ENCODE assay signal across 8 cellular contexts in the genomic region with DNA sequence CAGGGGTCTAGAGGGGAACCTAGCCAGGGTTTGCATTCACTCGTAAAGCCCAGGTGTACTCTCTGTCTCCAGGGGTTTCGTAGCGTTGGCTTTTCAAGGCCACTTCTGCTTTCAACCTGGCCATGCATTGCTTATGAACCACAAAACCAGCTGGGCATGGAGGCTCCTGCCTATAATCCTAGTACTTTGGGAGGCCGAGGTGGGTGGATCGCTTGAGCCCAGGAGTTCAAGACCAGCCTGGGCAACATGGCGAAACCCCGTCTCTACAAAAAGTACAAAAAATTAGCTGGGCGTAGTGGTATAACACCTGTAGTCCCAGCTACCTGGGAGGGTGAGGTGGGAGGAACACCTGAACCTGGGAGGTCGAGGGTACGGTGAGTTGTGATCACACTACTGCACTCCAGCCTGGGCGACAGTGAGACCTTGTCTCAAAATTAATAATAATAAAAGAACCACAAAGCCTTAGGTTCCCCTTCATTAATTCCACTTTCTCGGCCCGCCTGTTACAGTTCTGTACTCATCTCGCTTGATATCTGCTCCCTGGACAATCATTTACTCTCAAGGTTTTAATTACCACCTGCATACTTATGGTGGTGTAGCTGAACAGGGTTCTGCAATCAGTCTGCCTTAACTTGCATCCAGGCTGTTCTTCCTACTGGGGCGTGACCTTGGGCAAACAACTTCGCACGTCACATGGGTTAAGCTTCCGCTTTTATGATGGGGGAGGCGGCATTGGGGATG. TPM values are rescaled to one million over a fixed set of nuclear protein-coding genes. Genes with fewer than 3 reads are reported as not detected.
DNase-seq lines count a peak whose midpoint lies in the region; ATAC-seq and TF ChIP-seq lines count a peak whose summit lies in the region.

No MANE protein-coding gene starts in this region.

- H3K4me3 ChIP-seq in GM12864 (ENCODE audit: low read depth, low read length), result peak overlapping the region; percentile 5; the same call in 1 of the 2 replicates
- no peak overlapping the region for H3K4me3 ChIP-seq in hepatocyte

- no peaks in the 10 kb centered on the region for H3K9me2 ChIP-seq in hepatocyte (replicated peaks; ENCODE audit: insufficient read depth)

- CTCF ChIA-PET in RWPE1 (lab: Yijun Ruan, JAX), result no interaction called here

- no peak overlapping the region for H2AFZ ChIP-seq in hepatocyte

- DNase-seq in GM12864 (ENCODE audit: low read depth) (peak; percentile 49), hepatocyte (ENCODE audit: low spot score) (peak; percentile 29), RWPE1 (ENCODE audit: low spot score) (no peak), OCI-M2 (lab: John Stamatoyannopoulos, UW; ENCODE audit: unreplicated experiment) (no peak), AG08396 (ENCODE audit: low spot score) (no peak), hepatic stellate cell (ENCODE audit: low spot score) (no peak)

- H3K4me2 ChIP-seq in hepatocyte, result peak overlapping the region; percentile 15

- WGBS in hepatocyte (ENCODE audit: low lambda C conversion rate, missing lambda C conversion rate), result 91% methylated on average over 19 of the region's 19 CpGs

- no peaks in the 10 kb centered on the region for H3K27me3 ChIP-seq in hepatocyte

- H4K20me1 ChIP-seq in hepatocyte (ENCODE audit: insufficient read depth, poor library complexity, severe bottlenecking), result no peaks in the 10 kb centered on the region

- POLR2A ChIA-PET in RWPE1 (lab: Yijun Ruan, JAX; ENCODE audit: low non-redundant PET), result no interaction called here

- no peaks in the 10 kb centered on the region for H3K9me3 ChIP-seq in hepatocyte (ENCODE audit: low read depth)

- peaks cover 2% of the 10 kb centered on the region for H3K4me1 ChIP-seq in hepatocyte (ENCODE audit: insufficient read depth)

- H3K36me3 ChIP-seq in hepatocyte (replicated peaks; ENCODE audit: insufficient read depth, low read depth), result no peaks in the 10 kb centered on the region

- no peaks in the 10 kb centered on the region for H3K79me2 ChIP-seq in hepatocyte

- ATAC-seq in GM21367 (IDR thresholded peaks at IDR 0.05; ENCODE audit: unreplicated experiment) (peak; percentile 46), HG03432 (IDR thresholded peaks at IDR 0.05; ENCODE audit: unreplicated experiment) (peak; percentile 65)

- TF ChIP-seq CTCF in GM12864 (IDR thresholded peaks at IDR 0.05; ENCODE audit: low read depth, low read length, missing control alignments) (no peak), hepatocyte (IDR thresholded peaks at IDR 0.05; ENCODE audit: poor library complexity) (no peak), RWPE1 (conservative IDR thresholded peaks at IDR 0.05; ENCODE audit: low read depth) (no peak)

- H3K27ac ChIP-seq in hepatocyte (peak overlapping the region; percentile 59), RWPE1 (no peak overlapping the region)

RNA-seq across cellular contexts. Expression of a gene that starts 6.1 kb away (rescaled TPM):
- 16.2 and 16.4 TPM in 2 replicates for total RNA-seq in hepatocyte
- polyA plus RNA-seq in hepatocyte, result 8.3 and 10.7 TPM in 2 replicates

RNA-seq across cellular contexts. Expression of a gene that starts 22.7 kb away (rescaled TPM):
- 45.4 and 57.9 TPM in 2 replicates for total RNA-seq in hepatocyte
- polyA plus RNA-seq in hepatocyte, result 157 and 168 TPM in 2 replicates

RNA-seq across cellular contexts. Expression of a gene that starts 45.6 kb away (rescaled TPM):
- total RNA-seq in hepatocyte, result 31.3 and 36.8 TPM in 2 replicates
- 7.0 and 7.9 TPM in 2 replicates for polyA plus RNA-seq in hepatocyte

Comparison
In these comparisons a context has a peak if more than half of its experiments do, and no peak if none do; other contexts are left out.
1. DNase-seq: peak in GM12864 (single experiment) and hepatocyte (single experiment); none in RWPE1 (single experiment), OCI-M2 (single experiment), AG08396 (single experiment) and hepatic stellate cell (single experiment).